24 cellular contexts compared by ENCODE assay signal in the genomic region with DNA sequence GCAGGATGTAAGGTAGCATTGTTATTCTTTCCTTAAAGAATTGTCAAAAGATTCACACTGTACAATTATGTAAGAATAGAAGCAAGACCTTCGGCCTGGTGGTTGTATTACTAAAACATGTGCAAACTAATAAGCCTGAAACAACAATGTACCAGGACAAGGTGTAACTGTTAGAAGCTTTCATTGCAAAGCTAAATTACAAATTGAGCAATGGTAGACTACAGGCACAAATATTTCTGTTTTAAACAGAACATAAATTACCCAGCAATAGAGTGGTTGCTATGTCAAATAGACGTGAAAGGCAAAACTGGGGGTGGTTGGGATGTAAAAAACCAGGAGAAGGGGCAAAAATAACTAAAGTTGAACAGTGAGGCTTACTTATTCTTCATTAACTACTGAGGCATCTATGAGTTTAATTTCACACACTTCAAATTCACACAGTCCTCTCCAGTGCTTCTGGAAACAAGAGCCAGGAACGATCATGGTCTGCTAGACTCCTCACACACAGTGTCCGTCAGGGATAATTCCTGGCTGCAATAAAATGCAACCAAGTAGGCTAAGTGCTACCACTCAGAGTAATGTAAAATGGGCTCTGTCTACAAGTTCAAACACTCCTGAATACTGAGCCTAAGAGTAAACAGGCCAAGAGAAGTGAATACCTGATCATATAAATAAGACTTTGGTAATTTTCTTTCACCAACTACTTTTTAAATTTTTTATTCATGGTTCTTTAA.
"Had no signal": no experiment of that assay in that cellular context is flagged by ENCODE, and none has a peak within 500 bp of the region (broad histone marks: within the 10 kb centered on the region; RNA-seq: fewer than 3 reads in every experiment).

No MANE protein-coding gene starts in this region.

- H3K27me3 Mint-ChIP-seq: activated CD4-positive, alpha-beta memory T cell treated with anti-CD3 and anti-CD28 coated beads, Interleukin-2, amount 10 ng/mL, durations not matched to agents 7 days and 5 days; activated CD8-positive, alpha-beta memory T cell treated with anti-CD3 and anti-CD28 coated beads, Interleukin-2, amount 10 ng/mL, durations not matched to agents 7 days and 5 days; activated naive CD4-positive, alpha-beta T cell treated with anti-CD3 and anti-CD28 coated beads, Interleukin-2, amount 10 ng/mL, durations not matched to agents 7 days and 5 days; activated naive CD8-positive, alpha-beta T cell treated with anti-CD3 and anti-CD28 coated beads, Interleukin-2, amount 50 U/mL, for 24 hours; central memory CD8-positive, alpha-beta T cell had no signal

- DNase-seq: activated CD4-positive, alpha-beta memory T cell treated with anti-CD3 and anti-CD28 coated beads, Interleukin-2, amount 10 ng/mL, durations not matched to agents 7 days and 5 days; activated CD4-positive, alpha-beta T cell treated with anti-CD3 and anti-CD28 coated beads for 48 hours; activated CD4-positive, CD25-positive, alpha-beta regulatory T cell; activated CD8-positive, alpha-beta memory T cell treated with anti-CD3 and anti-CD28 coated beads, Interleukin-2, amount 10 ng/mL, durations not matched to agents 7 days and 5 days; activated naive CD4-positive, alpha-beta T cell treated with anti-CD3 and anti-CD28 coated beads, Interleukin-2, amount 10 ng/mL, durations not matched to agents 7 days and 5 days; activated naive CD8-positive, alpha-beta T cell treated with anti-CD3 and anti-CD28 coated beads, Interleukin-2, amount 50 U/mL, for 24 hours; activated T-cell treated with anti-CD3 and anti-CD28 coated beads, Interleukin-2, amount 50 U/mL, for 1 hour; aorta; brain microvascular endothelial cell; esophagus squamous epithelium; hippocampal formation; left colon; pancreas; right lobe of liver; SK-N-SH; stimulated activated CD4-positive, alpha-beta T cell treated with anti-CD3 and anti-CD28 coated beads, Interleukin-4, amount 100 ng/mL, for 1 hour; stomach had no signal

- H3K9ac ChIP-seq: SK-N-SH had no signal

- H3K4me1 Mint-ChIP-seq: activated CD8-positive, alpha-beta memory T cell treated with anti-CD3 and anti-CD28 coated beads, Interleukin-2, amount 10 ng/mL, durations not matched to agents 7 days and 5 days; activated naive CD8-positive, alpha-beta T cell treated with anti-CD3 and anti-CD28 coated beads, Interleukin-2, amount 50 U/mL, for 24 hours; central memory CD8-positive, alpha-beta T cell had no signal

- H3K27me3 ChIP-seq: brain microvascular endothelial cell, esophagus squamous epithelium, neutrophil, pancreas, right lobe of liver, stomach had no signal

- H3K27ac ChIP-seq: brain microvascular endothelial cell, coronary artery, esophagus squamous epithelium, neutrophil, pancreas, right lobe of liver had no signal

- H3K9me3 ChIP-seq: esophagus squamous epithelium, neutrophil, pancreas, right lobe of liver, SK-N-SH, stomach had no signal

- ATAC-seq: activated CD8-positive, alpha-beta memory T cell treated with anti-CD3 and anti-CD28 coated beads, Interleukin-2, amount 10 ng/mL, durations not matched to agents 7 days and 5 days; activated naive CD8-positive, alpha-beta T cell treated with anti-CD3 and anti-CD28 coated beads, Interleukin-2, amount 50 U/mL, for 24 hours; left colon; pancreas; right lobe of liver had no signal

- H3K4me3 ChIP-seq: coronary artery, esophagus squamous epithelium, lung, pancreas, right lobe of liver, smooth muscle cell, stomach had no signal

- H3K9me3 Mint-ChIP-seq: activated CD4-positive, alpha-beta memory T cell treated with anti-CD3 and anti-CD28 coated beads, Interleukin-2, amount 10 ng/mL, durations not matched to agents 7 days and 5 days; activated naive CD4-positive, alpha-beta T cell treated with anti-CD3 and anti-CD28 coated beads, Interleukin-2, amount 10 ng/mL, durations not matched to agents 7 days and 5 days; activated naive CD8-positive, alpha-beta T cell treated with anti-CD3 and anti-CD28 coated beads, Interleukin-2, amount 50 U/mL, for 24 hours; activated T-helper 2 cell treated with anti-CD3 and anti-CD28 coated beads, Interferon-gamma antibody, Interleukin-2, Interleukin-4, amounts not matched to agents 10 μg/mL and 5 μg/mL and 100 μg/mL, durations not matched to agents 14 hours and 24 hours and 36 hours; central memory CD8-positive, alpha-beta T cell had no signal

- FAIRE-seq: islet of Langerhans, pancreas had no signal

- H3K4me3 Mint-ChIP-seq: activated CD4-positive, alpha-beta memory T cell treated with anti-CD3 and anti-CD28 coated beads, Interleukin-2, amount 10 ng/mL, durations not matched to agents 7 days and 5 days; activated CD8-positive, alpha-beta memory T cell treated with anti-CD3 and anti-CD28 coated beads, Interleukin-2, amount 10 ng/mL, durations not matched to agents 7 days and 5 days; activated naive CD4-positive, alpha-beta T cell treated with anti-CD3 and anti-CD28 coated beads, Interleukin-2, amount 10 ng/mL, durations not matched to agents 7 days and 5 days; activated naive CD8-positive, alpha-beta T cell treated with anti-CD3 and anti-CD28 coated beads, Interleukin-2, amount 50 U/mL, for 24 hours; central memory CD8-positive, alpha-beta T cell had no signal

- H3K36me3 ChIP-seq: brain microvascular endothelial cell had no signal

- H3K4me1 ChIP-seq: pancreas, right lobe of liver had no signal

- H3K27ac Mint-ChIP-seq: activated CD4-positive, alpha-beta memory T cell treated with anti-CD3 and anti-CD28 coated beads, Interleukin-2, amount 10 ng/mL, durations not matched to agents 7 days and 5 days; activated CD8-positive, alpha-beta memory T cell treated with anti-CD3 and anti-CD28 coated beads, Interleukin-2, amount 10 ng/mL, durations not matched to agents 7 days and 5 days; activated naive CD4-positive, alpha-beta T cell treated with anti-CD3 and anti-CD28 coated beads, Interleukin-2, amount 10 ng/mL, durations not matched to agents 7 days and 5 days; activated naive CD8-positive, alpha-beta T cell treated with anti-CD3 and anti-CD28 coated beads, Interleukin-2, amount 50 U/mL, for 24 hours; activated T-helper 2 cell treated with anti-CD3 and anti-CD28 coated beads, Interferon-gamma antibody, Interleukin-2, Interleukin-4, amounts not matched to agents 10 μg/mL and 5 μg/mL and 100 μg/mL, durations not matched to agents 14 hours and 24 hours and 36 hours had no signal
